ENCODE assay signal across 2 cellular contexts in genomic region chr12:32512910-32513309, GRCh38.
TF ChIP-seq lines count a peak whose summit lies in the region.

No MANE protein-coding gene starts in this region.

TF ChIP-seq in liver, 16 proteins besides CTCF, POLR2A, EP300 and RAD21 (continued from another document):
- TF ChIP-seq, protein P1, sequence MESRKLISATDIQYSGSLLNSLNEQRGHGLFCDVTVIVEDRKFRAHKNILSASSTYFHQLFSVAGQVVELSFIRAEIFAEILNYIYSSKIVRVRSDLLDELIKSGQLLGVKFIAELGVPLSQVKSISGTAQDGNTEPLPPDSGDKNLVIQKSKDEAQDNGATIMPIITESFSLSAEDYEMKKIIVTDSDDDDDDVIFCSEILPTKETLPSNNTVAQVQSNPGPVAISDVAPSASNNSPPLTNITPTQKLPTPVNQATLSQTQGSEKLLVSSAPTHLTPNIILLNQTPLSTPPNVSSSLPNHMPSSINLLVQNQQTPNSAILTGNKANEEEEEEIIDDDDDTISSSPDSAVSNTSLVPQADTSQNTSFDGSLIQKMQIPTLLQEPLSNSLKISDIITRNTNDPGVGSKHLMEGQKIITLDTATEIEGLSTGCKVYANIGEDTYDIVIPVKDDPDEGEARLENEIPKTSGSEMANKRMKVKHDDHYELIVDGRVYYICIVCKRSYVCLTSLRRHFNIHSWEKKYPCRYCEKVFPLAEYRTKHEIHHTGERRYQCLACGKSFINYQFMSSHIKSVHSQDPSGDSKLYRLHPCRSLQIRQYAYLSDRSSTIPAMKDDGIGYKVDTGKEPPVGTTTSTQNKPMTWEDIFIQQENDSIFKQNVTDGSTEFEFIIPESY (IDR thresholded peaks at IDR 0.05) = no peak
- TF ChIP-seq JUND (IDR thresholded peaks at IDR 0.05) (no peak), YY1 (IDR thresholded peaks at IDR 0.05) (no peak), EGR1 (IDR thresholded peaks at IDR 0.05; ENCODE audit: low read depth in 2 of 2) (no peak), RXRA (IDR thresholded peaks at IDR 0.05) (peak; percentile 28 to 34), NR2F2 (IDR thresholded peaks at IDR 0.05) (no peak), HNF4A (conservative IDR thresholded peaks at IDR 0.05) (peak; percentile 28 to 30), FOXA2 (IDR thresholded peaks at IDR 0.05) (no peak)
- TF ChIP-seq, protein P2, sequence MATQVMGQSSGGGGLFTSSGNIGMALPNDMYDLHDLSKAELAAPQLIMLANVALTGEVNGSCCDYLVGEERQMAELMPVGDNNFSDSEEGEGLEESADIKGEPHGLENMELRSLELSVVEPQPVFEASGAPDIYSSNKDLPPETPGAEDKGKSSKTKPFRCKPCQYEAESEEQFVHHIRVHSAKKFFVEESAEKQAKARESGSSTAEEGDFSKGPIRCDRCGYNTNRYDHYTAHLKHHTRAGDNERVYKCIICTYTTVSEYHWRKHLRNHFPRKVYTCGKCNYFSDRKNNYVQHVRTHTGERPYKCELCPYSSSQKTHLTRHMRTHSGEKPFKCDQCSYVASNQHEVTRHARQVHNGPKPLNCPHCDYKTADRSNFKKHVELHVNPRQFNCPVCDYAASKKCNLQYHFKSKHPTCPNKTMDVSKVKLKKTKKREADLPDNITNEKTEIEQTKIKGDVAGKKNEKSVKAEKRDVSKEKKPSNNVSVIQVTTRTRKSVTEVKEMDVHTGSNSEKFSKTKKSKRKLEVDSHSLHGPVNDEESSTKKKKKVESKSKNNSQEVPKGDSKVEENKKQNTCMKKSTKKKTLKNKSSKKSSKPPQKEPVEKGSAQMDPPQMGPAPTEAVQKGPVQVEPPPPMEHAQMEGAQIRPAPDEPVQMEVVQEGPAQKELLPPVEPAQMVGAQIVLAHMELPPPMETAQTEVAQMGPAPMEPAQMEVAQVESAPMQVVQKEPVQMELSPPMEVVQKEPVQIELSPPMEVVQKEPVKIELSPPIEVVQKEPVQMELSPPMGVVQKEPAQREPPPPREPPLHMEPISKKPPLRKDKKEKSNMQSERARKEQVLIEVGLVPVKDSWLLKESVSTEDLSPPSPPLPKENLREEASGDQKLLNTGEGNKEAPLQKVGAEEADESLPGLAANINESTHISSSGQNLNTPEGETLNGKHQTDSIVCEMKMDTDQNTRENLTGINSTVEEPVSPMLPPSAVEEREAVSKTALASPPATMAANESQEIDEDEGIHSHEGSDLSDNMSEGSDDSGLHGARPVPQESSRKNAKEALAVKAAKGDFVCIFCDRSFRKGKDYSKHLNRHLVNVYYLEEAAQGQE (IDR thresholded peaks at IDR 0.05) = no peak

TF ChIP-seq in HepG2, 621 proteins besides CTCF, POLR2A, EP300 and RAD21 (continued from another document):
- TF ChIP-seq PRDM4 (CRISPR knock-in tag; IDR thresholded peaks at IDR 0.05; ENCODE audit: borderline replicate concordance) (no peak), TEAD3 (CRISPR knock-in tag; optimal IDR thresholded peaks at IDR 0.05; ENCODE audit: borderline replicate concordance) (no peak), ZNF644 (CRISPR knock-in tag; IDR thresholded peaks at IDR 0.05; ENCODE audit: low read depth) (no peak), LBX2 (CRISPR knock-in tag; IDR thresholded peaks at IDR 0.05; ENCODE audit: borderline replicate concordance) (no peak), NFIC (IDR thresholded peaks at IDR 0.05; ENCODE audit: low read length) (no peak), CREB1 (IDR thresholded peaks at IDR 0.05) (no peak), CREB1 (CRISPR knock-in tag; IDR thresholded peaks at IDR 0.05) (no peak), ZNF468 (CRISPR knock-in tag; IDR thresholded peaks at IDR 0.05) (no peak), SRF (IDR thresholded peaks at IDR 0.05; ENCODE audit: low read depth, low read length) (no peak)
- TF ChIP-seq, protein P3, sequence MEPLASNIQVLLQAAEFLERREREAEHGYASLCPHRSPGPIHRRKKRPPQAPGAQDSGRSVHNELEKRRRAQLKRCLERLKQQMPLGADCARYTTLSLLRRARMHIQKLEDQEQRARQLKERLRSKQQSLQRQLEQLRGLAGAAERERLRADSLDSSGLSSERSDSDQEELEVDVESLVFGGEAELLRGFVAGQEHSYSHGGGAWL (CRISPR knock-in tag; IDR thresholded peaks at IDR 0.05) = no peak
